In the genomic region with DNA sequence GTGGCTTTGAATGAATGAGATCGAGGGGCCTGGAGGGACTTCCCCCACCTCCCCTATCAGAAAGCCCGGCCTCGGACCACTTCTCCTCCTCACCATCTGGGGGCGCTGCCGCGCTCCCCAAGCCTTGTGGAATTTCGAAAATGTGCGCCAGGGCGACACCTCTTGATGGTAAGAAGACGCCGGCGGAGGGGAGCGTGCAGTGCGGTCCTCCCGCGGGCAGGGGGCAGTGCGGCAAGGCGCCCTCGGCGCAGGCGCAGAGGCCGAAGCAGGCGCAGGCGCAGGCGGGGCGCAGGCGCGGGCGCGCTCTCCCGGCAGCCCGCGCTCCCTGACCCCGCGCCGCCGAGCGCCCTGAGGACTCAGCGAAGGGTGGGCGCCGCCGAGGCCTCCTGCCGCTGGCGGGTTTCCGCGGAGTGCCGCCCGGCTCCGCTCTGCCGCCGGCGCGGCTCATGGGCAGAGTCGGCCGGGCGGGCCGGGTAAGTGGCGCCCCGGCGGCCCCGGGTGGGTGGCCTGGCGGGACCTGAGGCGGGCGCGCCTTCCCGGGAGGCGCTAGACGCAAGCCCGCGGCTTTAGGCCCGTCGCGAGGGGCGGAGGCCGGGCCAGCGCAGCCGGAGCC, we compare ENCODE assay signal across 1 cellular context.
TF ChIP-seq lines count a peak whose summit lies in the region.

A gene with protein sequence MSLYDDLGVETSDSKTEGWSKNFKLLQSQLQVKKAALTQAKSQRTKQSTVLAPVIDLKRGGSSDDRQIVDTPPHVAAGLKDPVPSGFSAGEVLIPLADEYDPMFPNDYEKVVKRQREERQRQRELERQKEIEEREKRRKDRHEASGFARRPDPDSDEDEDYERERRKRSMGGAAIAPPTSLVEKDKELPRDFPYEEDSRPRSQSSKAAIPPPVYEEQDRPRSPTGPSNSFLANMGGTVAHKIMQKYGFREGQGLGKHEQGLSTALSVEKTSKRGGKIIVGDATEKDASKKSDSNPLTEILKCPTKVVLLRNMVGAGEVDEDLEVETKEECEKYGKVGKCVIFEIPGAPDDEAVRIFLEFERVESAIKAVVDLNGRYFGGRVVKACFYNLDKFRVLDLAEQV (plus strand): TSS at position 314 of the 613 bp plus-strand sequence. CDS start 8,032 bp downstream, outside the sequence.

TF ChIP-seq in K562, 482 proteins besides CTCF, POLR2A, EP300 and RAD21 (continued from another document and continues in another):
- TF ChIP-seq, protein P1, sequence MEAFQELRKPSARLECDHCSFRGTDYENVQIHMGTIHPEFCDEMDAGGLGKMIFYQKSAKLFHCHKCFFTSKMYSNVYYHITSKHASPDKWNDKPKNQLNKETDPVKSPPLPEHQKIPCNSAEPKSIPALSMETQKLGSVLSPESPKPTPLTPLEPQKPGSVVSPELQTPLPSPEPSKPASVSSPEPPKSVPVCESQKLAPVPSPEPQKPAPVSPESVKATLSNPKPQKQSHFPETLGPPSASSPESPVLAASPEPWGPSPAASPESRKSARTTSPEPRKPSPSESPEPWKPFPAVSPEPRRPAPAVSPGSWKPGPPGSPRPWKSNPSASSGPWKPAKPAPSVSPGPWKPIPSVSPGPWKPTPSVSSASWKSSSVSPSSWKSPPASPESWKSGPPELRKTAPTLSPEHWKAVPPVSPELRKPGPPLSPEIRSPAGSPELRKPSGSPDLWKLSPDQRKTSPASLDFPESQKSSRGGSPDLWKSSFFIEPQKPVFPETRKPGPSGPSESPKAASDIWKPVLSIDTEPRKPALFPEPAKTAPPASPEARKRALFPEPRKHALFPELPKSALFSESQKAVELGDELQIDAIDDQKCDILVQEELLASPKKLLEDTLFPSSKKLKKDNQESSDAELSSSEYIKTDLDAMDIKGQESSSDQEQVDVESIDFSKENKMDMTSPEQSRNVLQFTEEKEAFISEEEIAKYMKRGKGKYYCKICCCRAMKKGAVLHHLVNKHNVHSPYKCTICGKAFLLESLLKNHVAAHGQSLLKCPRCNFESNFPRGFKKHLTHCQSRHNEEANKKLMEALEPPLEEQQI (IDR thresholded peaks at IDR 0.05): peak; percentile 99
- TF ChIP-seq MBD2 (IDR thresholded peaks at IDR 0.05; ENCODE audit: borderline replicate concordance, low read depth): no peak; the same call in 1 of the 2 replicates
- no peak for TF ChIP-seq ZNF586 (CRISPR knock-in tag; conservative IDR thresholded peaks at IDR 0.05)
- TF ChIP-seq ZNF408 (CRISPR knock-in tag; IDR thresholded peaks at IDR 0.05; ENCODE audit: low read depth): no peak
- TF ChIP-seq ZNF696 (CRISPR knock-in tag; conservative IDR thresholded peaks at IDR 0.05): no peak
- TF ChIP-seq IFI16 (CRISPR knock-in tag; IDR thresholded peaks at IDR 0.05): no peak
- TF ChIP-seq POLR2AphosphoS2 (IDR thresholded peaks at IDR 0.05; ENCODE audit: low read length): no peak
- no peak for TF ChIP-seq PTTG1 (tag; IDR thresholded peaks at IDR 0.05; ENCODE audit: low read depth)
- TF ChIP-seq, protein P2, sequence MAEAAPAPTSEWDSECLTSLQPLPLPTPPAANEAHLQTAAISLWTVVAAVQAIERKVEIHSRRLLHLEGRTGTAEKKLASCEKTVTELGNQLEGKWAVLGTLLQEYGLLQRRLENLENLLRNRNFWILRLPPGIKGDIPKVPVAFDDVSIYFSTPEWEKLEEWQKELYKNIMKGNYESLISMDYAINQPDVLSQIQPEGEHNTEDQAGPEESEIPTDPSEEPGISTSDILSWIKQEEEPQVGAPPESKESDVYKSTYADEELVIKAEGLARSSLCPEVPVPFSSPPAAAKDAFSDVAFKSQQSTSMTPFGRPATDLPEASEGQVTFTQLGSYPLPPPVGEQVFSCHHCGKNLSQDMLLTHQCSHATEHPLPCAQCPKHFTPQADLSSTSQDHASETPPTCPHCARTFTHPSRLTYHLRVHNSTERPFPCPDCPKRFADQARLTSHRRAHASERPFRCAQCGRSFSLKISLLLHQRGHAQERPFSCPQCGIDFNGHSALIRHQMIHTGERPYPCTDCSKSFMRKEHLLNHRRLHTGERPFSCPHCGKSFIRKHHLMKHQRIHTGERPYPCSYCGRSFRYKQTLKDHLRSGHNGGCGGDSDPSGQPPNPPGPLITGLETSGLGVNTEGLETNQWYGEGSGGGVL (CRISPR knock-in tag; IDR thresholded peaks at IDR 0.05): no peak
- TF ChIP-seq NR2C1 (IDR thresholded peaks at IDR 0.05): peak; percentile 40; the same call in 1 of the 2 replicates
- no peak for TF ChIP-seq NR2C1 (tag; IDR thresholded peaks at IDR 0.05)
- no peak for TF ChIP-seq POLR2H (tag; IDR thresholded peaks at IDR 0.05; ENCODE audit: low read depth)
- TF ChIP-seq RBM15 (IDR thresholded peaks at IDR 0.05; ENCODE audit: insufficient read depth, low read length): no peak
- peak; percentile 92; the same call in 1 of the 2 replicates for TF ChIP-seq CBX1 (IDR thresholded peaks at IDR 0.05; ENCODE audit: low read depth)
- TF ChIP-seq HCFC1 (IDR thresholded peaks at IDR 0.05; ENCODE audit: low read depth, low read length): peak; percentile 73
- peak; percentile 94 to 100 for TF ChIP-seq TEAD1 (CRISPR knock-in tag; IDR thresholded peaks at IDR 0.05)
- TF ChIP-seq, protein P3, sequence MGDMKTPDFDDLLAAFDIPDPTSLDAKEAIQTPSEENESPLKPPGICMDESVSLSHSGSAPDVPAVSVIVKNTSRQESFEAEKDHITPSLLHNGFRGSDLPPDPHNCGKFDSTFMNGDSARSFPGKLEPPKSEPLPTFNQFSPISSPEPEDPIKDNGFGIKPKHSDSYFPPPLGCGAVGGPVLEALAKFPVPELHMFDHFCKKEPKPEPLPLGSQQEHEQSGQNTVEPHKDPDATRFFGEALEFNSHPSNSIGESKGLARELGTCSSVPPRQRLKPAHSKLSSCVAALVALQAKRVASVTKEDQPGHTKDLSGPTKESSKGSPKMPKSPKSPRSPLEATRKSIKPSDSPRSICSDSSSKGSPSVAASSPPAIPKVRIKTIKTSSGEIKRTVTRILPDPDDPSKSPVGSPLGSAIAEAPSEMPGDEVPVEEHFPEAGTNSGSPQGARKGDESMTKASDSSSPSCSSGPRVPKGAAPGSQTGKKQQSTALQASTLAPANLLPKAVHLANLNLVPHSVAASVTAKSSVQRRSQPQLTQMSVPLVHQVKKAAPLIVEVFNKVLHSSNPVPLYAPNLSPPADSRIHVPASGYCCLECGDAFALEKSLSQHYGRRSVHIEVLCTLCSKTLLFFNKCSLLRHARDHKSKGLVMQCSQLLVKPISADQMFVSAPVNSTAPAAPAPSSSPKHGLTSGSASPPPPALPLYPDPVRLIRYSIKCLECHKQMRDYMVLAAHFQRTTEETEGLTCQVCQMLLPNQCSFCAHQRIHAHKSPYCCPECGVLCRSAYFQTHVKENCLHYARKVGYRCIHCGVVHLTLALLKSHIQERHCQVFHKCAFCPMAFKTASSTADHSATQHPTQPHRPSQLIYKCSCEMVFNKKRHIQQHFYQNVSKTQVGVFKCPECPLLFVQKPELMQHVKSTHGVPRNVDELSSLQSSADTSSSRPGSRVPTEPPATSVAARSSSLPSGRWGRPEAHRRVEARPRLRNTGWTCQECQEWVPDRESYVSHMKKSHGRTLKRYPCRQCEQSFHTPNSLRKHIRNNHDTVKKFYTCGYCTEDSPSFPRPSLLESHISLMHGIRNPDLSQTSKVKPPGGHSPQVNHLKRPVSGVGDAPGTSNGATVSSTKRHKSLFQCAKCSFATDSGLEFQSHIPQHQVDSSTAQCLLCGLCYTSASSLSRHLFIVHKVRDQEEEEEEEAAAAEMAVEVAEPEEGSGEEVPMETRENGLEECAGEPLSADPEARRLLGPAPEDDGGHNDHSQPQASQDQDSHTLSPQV (IDR thresholded peaks at IDR 0.05): peak; percentile 92
- TF ChIP-seq, protein P4, sequence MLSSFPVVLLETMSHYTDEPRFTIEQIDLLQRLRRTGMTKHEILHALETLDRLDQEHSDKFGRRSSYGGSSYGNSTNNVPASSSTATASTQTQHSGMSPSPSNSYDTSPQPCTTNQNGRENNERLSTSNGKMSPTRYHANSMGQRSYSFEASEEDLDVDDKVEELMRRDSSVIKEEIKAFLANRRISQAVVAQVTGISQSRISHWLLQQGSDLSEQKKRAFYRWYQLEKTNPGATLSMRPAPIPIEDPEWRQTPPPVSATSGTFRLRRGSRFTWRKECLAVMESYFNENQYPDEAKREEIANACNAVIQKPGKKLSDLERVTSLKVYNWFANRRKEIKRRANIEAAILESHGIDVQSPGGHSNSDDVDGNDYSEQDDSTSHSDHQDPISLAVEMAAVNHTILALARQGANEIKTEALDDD (IDR thresholded peaks at IDR 0.05): no peak
- peak; percentile 34 for TF ChIP-seq ESRRA (IDR thresholded peaks at IDR 0.05; ENCODE audit: borderline replicate concordance, low read depth)
- TF ChIP-seq ZNF764 (CRISPR knock-in tag; IDR thresholded peaks at IDR 0.05; ENCODE audit: low read depth): peak; percentile 94
- peak; percentile 76 for TF ChIP-seq ARID2 (IDR thresholded peaks at IDR 0.05)
- TF ChIP-seq TFAM (CRISPR knock-in tag; conservative IDR thresholded peaks at IDR 0.05): no peak
- no peak for TF ChIP-seq RBM14 (IDR thresholded peaks at IDR 0.05; ENCODE audit: borderline replicate concordance, insufficient read depth, low read depth, low read length)
- no peak for TF ChIP-seq PHB2 (IDR thresholded peaks at IDR 0.05; ENCODE audit: low read depth)
- TF ChIP-seq ETV6 (IDR thresholded peaks at IDR 0.05; ENCODE audit: borderline replicate concordance in 1 of 2, low read depth in 2 of 2, low read length in 1 of 2): no peak
- no peak for TF ChIP-seq ETV6 (CRISPR knock-in tag; IDR thresholded peaks at IDR 0.05; ENCODE audit: borderline replicate concordance)
- TF ChIP-seq, protein P5, sequence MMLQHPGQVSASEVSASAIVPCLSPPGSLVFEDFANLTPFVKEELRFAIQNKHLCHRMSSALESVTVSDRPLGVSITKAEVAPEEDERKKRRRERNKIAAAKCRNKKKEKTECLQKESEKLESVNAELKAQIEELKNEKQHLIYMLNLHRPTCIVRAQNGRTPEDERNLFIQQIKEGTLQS (IDR thresholded peaks at IDR 0.05): no peak
- TF ChIP-seq, protein P5 (CRISPR knock-in tag; conservative IDR thresholded peaks at IDR 0.05): 0 out of 2 replicates have a peak, but pooled peaks have one; percentile 26
- no peak for TF ChIP-seq BCL6 (CRISPR knock-in tag; IDR thresholded peaks at IDR 0.05)
- TF ChIP-seq, protein P6, sequence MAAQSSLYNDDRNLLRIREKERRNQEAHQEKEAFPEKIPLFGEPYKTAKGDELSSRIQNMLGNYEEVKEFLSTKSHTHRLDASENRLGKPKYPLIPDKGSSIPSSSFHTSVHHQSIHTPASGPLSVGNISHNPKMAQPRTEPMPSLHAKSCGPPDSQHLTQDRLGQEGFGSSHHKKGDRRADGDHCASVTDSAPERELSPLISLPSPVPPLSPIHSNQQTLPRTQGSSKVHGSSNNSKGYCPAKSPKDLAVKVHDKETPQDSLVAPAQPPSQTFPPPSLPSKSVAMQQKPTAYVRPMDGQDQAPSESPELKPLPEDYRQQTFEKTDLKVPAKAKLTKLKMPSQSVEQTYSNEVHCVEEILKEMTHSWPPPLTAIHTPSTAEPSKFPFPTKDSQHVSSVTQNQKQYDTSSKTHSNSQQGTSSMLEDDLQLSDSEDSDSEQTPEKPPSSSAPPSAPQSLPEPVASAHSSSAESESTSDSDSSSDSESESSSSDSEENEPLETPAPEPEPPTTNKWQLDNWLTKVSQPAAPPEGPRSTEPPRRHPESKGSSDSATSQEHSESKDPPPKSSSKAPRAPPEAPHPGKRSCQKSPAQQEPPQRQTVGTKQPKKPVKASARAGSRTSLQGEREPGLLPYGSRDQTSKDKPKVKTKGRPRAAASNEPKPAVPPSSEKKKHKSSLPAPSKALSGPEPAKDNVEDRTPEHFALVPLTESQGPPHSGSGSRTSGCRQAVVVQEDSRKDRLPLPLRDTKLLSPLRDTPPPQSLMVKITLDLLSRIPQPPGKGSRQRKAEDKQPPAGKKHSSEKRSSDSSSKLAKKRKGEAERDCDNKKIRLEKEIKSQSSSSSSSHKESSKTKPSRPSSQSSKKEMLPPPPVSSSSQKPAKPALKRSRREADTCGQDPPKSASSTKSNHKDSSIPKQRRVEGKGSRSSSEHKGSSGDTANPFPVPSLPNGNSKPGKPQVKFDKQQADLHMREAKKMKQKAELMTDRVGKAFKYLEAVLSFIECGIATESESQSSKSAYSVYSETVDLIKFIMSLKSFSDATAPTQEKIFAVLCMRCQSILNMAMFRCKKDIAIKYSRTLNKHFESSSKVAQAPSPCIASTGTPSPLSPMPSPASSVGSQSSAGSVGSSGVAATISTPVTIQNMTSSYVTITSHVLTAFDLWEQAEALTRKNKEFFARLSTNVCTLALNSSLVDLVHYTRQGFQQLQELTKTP (IDR thresholded peaks at IDR 0.05; ENCODE audit: low read depth in 1 of 2, partially characterized antibody in 2 of 2): peak in 1 of 2 experiments; percentile 31
- peak; percentile 45; the same call in 1 of the 2 replicates for TF ChIP-seq SMAD4 (CRISPR knock-in tag; conservative IDR thresholded peaks at IDR 0.05)
- TF ChIP-seq ZNF431 (CRISPR knock-in tag; IDR thresholded peaks at IDR 0.05): no peak
- no peak for TF ChIP-seq RFX5 (IDR thresholded peaks at IDR 0.05; ENCODE audit: low read depth, low read length)
- peak; percentile 28; the same call in 1 of the 2 replicates for TF ChIP-seq ZBTB7A (IDR thresholded peaks at IDR 0.05; ENCODE audit: borderline replicate concordance, control insufficient read depth, low read depth, low read length)
- TF ChIP-seq ZC3H8 (IDR thresholded peaks at IDR 0.05): no peak
- TF ChIP-seq CXXC5 (CRISPR knock-in tag; IDR thresholded peaks at IDR 0.05): peak; percentile 82
- no peak for TF ChIP-seq MECOM (CRISPR knock-in tag; IDR thresholded peaks at IDR 0.05)
- 0 out of 2 replicates have a peak, but pooled peaks have one; percentile 24 for TF ChIP-seq GTF2F1 (IDR thresholded peaks at IDR 0.05; ENCODE audit: low read depth, low read length)
- TF ChIP-seq MEIS2 (IDR thresholded peaks at IDR 0.05; ENCODE audit: partially characterized antibody): peak; percentile 96
- TF ChIP-seq FIP1L1 (IDR thresholded peaks at IDR 0.05; ENCODE audit: low read depth, low read length, poor library complexity, severe bottlenecking): peak; percentile 71
- TF ChIP-seq SP1 (CRISPR knock-in tag; IDR thresholded peaks at IDR 0.05): 0 out of 2 replicates have a peak, but pooled peaks have one; percentile 31
- TF ChIP-seq, protein P7, sequence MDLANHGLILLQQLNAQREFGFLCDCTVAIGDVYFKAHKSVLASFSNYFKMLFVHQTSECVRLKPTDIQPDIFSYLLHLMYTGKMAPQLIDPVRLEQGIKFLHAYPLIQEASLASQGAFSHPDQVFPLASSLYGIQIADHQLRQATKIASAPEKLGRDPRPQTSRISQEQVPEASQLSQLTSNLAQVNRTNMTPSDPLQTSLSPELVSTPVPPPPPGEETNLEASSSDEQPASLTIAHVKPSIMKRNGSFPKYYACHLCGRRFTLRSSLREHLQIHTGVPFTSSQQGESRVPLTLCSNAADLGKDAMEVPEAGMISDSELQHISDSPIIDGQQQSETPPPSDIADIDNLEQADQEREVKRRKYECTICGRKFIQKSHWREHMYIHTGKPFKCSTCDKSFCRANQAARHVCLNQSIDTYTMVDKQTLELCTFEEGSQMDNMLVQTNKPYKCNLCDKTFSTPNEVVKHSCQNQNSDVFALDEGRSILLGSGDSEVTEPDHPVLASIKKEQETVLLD (IDR thresholded peaks at IDR 0.05): peak; percentile 63; the same call in 1 of the 2 replicates
- TF ChIP-seq TAF15 (IDR thresholded peaks at IDR 0.05; ENCODE audit: low read depth, low read length): no peak
- no peak for TF ChIP-seq HOXB6 (CRISPR knock-in tag; IDR thresholded peaks at IDR 0.05; ENCODE audit: borderline replicate concordance)
- TF ChIP-seq TAF1 (IDR thresholded peaks at IDR 0.05; ENCODE audit: control insufficient read depth, extremely low read depth, insufficient read depth, low read length, severe bottlenecking): peak; percentile 72
